In the genomic region with DNA sequence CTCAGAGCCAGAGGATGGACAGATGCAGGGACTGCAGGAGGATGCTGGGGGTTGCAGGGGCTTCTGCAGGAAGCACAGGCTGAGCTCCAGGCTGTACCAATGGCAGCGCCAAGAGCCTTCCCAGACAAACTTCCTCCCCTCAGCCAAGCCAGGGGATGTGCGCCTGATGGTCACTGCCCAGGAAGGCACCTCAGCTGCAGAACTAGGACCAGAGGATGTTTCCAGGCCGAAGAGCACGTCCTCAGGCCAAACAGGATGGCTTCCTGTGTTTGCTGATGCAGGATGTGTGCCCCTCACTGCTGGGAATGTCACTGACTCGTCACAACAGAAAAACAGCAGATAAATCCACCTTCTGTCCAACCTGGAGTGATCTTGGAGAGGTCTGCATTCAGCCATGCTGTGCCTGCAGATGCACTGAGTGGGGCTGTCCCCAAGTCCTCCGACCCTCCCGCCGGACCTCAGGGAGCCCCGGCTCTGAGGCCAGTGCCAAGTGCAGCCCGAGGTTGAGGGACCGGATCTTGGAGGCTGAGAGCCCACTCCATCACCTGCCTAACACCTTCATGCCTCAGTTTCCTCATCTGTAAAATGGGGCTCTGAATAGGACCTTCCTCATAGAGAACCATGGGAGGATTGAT, we compare ENCODE assay signal across 1 cellular context.
TF ChIP-seq lines count a peak whose summit lies in the region.

No MANE protein-coding gene starts in this region.

TF ChIP-seq in WTC11, 78 proteins besides CTCF, POLR2A, EP300 and RAD21 (continued from another document):
- TF ChIP-seq, protein P1, sequence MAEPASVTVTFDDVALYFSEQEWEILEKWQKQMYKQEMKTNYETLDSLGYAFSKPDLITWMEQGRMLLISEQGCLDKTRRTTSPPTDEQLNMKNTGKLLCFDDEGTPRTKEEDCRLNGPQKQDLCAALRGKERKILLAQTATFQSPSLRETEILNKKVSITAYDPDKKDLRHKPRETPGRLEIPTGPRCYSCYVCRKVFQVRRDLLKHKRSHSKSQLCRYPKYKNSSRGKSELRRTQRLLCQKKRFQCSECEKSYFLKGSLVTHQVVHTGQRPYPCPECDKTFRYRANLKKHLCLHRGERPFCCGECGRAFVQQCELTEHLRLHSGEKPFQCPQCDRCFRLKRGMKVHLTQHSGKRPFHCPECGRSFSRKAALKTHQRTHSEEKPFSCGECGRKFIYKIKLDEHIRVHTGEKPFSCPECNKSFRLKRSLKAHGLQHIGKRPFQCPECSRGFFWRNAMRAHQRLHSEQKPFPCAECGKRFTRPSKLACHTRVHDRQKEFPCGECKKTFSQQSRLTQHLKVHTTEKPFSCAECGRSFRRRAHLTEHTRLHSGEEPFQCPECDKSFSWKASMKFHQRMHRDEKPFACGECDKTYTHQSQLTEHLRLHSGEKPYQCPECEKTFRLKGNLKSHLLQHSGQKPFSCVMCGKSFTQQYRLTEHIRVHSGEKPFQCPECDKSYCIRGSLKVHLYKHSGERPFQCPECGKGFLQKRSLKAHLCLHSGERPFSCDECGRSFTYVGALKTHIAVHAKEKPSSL (CRISPR knock-in tag; conservative IDR thresholded peaks at IDR 0.05), result no peak
- TF ChIP-seq, protein P2, sequence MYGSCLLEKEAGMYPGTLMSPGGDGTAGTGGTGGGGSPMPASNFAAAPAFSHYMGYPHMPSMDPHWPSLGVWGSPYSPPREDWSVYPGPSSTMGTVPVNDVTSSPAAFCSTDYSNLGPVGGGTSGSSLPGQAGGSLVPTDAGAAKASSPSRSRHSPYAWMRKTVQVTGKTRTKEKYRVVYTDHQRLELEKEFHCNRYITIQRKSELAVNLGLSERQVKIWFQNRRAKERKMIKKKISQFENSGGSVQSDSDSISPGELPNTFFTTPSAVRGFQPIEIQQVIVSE (CRISPR knock-in tag; IDR thresholded peaks at IDR 0.05; ENCODE audit: borderline replicate concordance), result no peak
- TF ChIP-seq, protein P3, sequence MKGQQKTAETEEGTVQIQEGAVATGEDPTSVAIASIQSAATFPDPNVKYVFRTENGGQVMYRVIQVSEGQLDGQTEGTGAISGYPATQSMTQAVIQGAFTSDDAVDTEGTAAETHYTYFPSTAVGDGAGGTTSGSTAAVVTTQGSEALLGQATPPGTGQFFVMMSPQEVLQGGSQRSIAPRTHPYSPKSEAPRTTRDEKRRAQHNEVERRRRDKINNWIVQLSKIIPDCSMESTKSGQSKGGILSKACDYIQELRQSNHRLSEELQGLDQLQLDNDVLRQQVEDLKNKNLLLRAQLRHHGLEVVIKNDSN (CRISPR knock-in tag; IDR thresholded peaks at IDR 0.05), result no peak
